In the genomic region with DNA sequence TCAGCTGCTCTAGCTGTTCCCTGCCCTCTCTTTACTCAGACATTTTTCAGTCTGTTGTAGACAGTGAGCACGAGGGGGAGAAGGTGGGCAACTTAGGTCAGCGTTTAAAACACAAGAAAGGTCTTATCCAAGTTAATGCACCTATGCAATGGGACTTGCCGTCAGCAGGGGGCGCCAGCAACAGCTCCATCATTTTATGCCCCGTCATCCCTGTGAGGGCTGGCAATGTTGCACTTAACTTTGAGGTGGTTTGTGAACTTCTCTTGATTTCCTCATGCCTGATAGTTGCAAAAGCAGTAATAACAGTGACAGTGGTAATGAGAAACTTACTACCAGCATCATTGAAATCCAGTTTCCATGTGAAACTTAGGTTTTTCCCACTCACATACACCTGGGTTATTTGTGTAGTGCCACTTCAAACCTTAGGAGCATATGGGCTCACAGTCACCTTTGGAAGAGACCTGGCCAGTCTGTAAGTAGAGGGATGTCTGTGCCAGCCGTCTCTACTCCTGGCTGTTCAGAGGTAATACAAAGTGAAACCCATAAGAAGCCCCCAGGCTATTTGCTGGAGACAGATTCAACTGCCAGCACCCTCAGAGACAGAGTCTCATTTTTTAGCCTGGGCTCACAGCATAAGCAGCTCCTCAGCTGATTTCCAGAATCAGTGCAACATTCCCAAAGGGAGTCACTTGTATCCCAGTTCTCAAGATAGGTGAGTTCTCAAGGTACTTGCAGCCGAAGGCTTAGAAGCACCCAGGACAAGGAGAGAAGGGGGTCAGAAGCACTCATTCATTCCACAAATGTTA, we compare ENCODE assay signal across 8 cellular contexts. TPM values are rescaled to one million over a fixed set of nuclear protein-coding genes. Genes with fewer than 3 reads are reported as not detected.
DNase-seq lines count a peak whose midpoint lies in the region; ATAC-seq and TF ChIP-seq lines count a peak whose summit lies in the region.

No MANE protein-coding gene starts in this region.

- intact Hi-C loops in adrenal gland (cut with DNase I) (no loop called here), left ventricle myocardium inferior (cut with micrococcal nuclease) (no loop called here), gastrocnemius medialis (cut with DNase I; ENCODE audit: low total_unique reads) (loop anchor here (2.0 kb wide), 1 partner anchor 53 kb away; no protein-coding TSS in a partner anchor)

- in situ Hi-C loops in gastrocnemius medialis (cut with MboI; ENCODE audit: low sequenced_read_pairs in 4 of 4), result loop anchor here (5.0 to 25.0 kb wide), 2 partner anchors 52 to 177 kb away; partner anchors contain the start of gene TPX2 (in 1 of the 4)

- H3K36me3 ChIP-seq in adrenal gland (replicated peaks in 1 of 2) (peaks cover 0 to 51% of the 10 kb centered on the region in 2 donors), left ventricle myocardium inferior (peaks cover 55% of the 10 kb centered on the region), gastrocnemius medialis (peaks cover 0 to 35% of the 10 kb centered on the region in 2 donors)

- DNase-seq in NCI-H2029 treated with DMSO at 0.1 percent for 48 hours (lab: John Stamatoyannopoulos, UW) (peak; percentile 26), NCI-H2029 (lab: John Stamatoyannopoulos, UW) (no peak), T-helper 1 cell (peak; percentile 45 to 78 (median 64)), adrenal gland (peak; percentile 56 to 89 (median 74)), left ventricle myocardium inferior (peak; percentile 67), gastrocnemius medialis (peak; percentile 28 to 74)

- TF ChIP-seq CTCF in LNCAP (IDR thresholded peaks at IDR 0.05) (peak; percentile 97), adrenal gland (IDR thresholded peaks at IDR 0.05) (peak; percentile 73 to 84 (median 78)), left ventricle myocardium inferior (IDR thresholded peaks at IDR 0.05; ENCODE audit: borderline replicate concordance) (peak; percentile 87), gastrocnemius medialis (IDR thresholded peaks at IDR 0.05 in 4 of 5, conservative IDR thresholded peaks at IDR 0.05 in 1 of 5) (peak; percentile 75 to 90 (median 79))

- 24 to 37% (median 31%) methylated on average over 6 to 7 of the region's 7 CpGs for WGBS in adrenal gland, 4 donors

- H3K4me1 ChIP-seq in adrenal gland (replicated peaks in 1 of 2) (peaks cover 7 to 23% of the 10 kb centered on the region in 2 donors), left ventricle myocardium inferior (peaks cover 18% of the 10 kb centered on the region), gastrocnemius medialis (peaks cover 15 to 32% of the 10 kb centered on the region in 2 donors)

- TF ChIP-seq POLR2A in adrenal gland (IDR thresholded peaks at IDR 0.05) (no peak), gastrocnemius medialis (IDR thresholded peaks at IDR 0.05) (no peak)

- no peak overlapping the region for H3K4me3 ChIP-seq in adrenal gland
- no peak overlapping the region for H3K4me3 ChIP-seq in left ventricle myocardium inferior
- no peak overlapping the region for H3K4me3 ChIP-seq in gastrocnemius medialis

- H3K27ac ChIP-seq in adrenal gland, result peak overlapping the region; percentile 19 to 92 (median 77)
- no peak overlapping the region for H3K27ac ChIP-seq in left ventricle myocardium inferior (replicated peaks)
- H3K27ac ChIP-seq in gastrocnemius medialis, result peak overlapping the region; percentile 74 to 84 (median 78)

- H3K9me3 ChIP-seq in adrenal gland (replicated peaks in 1 of 3) (no peaks in the 10 kb centered on the region), left ventricle myocardium inferior (replicated peaks) (no peaks in the 10 kb centered on the region), gastrocnemius medialis (no peaks in the 10 kb centered on the region)

- peak in 1 of 2 donors; percentile 63 for ATAC-seq in gastrocnemius medialis
- ATAC-seq in GM21825 (IDR thresholded peaks at IDR 0.05; ENCODE audit: unreplicated experiment), result no peak

- H3K27me3 ChIP-seq in adrenal gland (no peaks in the 10 kb centered on the region), left ventricle myocardium inferior (ENCODE audit: low read depth) (no peaks in the 10 kb centered on the region), gastrocnemius medialis (no peaks in the 10 kb centered on the region)

RNA-seq across cellular contexts. Expression of gene ID1, which starts 44.8 kb away (rescaled TPM):
- 100 to 1,000 TPM in 7 of 8 donors, 10 to 100 TPM in 1; 60.7 to 468 (median 113) TPM for total RNA-seq in adrenal gland
- polyA plus RNA-seq in adrenal gland, result 100 to 1,000 TPM in 2 of 3 donors, 10 to 100 TPM in 1; 19.8 to 357 (median 192) TPM
- total RNA-seq in left ventricle myocardium inferior, result 91.5 TPM
- total RNA-seq in gastrocnemius medialis, result 100 to 1,000 TPM; 115 to 206 (median 148) TPM

RNA-seq across cellular contexts. Expression of gene HM13, which starts 46.1 kb away (rescaled TPM):
- total RNA-seq in adrenal gland, result 100 to 1,000 TPM in 6 of 8 donors, 10 to 100 TPM in 2; 80.5 to 356 (median 153) TPM
- 100 to 1,000 TPM; 177 to 241 (median 236) TPM for polyA plus RNA-seq in adrenal gland
- total RNA-seq in left ventricle myocardium inferior, result 39.0 TPM
- 10 to 100 TPM; 22.7 to 31.0 (median 26.4) TPM for total RNA-seq in gastrocnemius medialis
